In genomic region chr14:35339761-35340406, GRCh38 we compare ENCODE assay signal across 8 cellular contexts. TPM values are rescaled to one million over a fixed set of nuclear protein-coding genes. Genes with fewer than 3 reads are reported as not detected.
A peak's percentile ranks its signal among the peaks of the same experiment; 100 is the strongest.
DNase-seq lines count a peak whose midpoint lies in the region; ATAC-seq, FAIRE-seq and TF ChIP-seq lines count a peak whose summit lies in the region.

No MANE protein-coding gene starts in this region.

- no peaks in the 10 kb centered on the region for H3K36me3 Mint-ChIP-seq in activated T-helper 17 cell treated with anti-CD3 and anti-CD28 coated beads, Interleukin-2, amount 50 U/mL, for 72 hours (ENCODE audit: low read depth)

- H3K4me3 Mint-ChIP-seq in activated T-helper 17 cell treated with anti-CD3 and anti-CD28 coated beads, Interleukin-2, amount 50 U/mL, for 72 hours = no peak overlapping the region

- peak overlapping the region; percentile 24 to 47 for H3K4me3 ChIP-seq in neutrophil (ENCODE audit: low read depth in 1 of 2, low read length in 1 of 2)

- peak overlapping the region; percentile 80 for H3K27ac ChIP-seq in neutrophil

- H3K9me3 Mint-ChIP-seq in activated T-helper 17 cell treated with anti-CD3 and anti-CD28 coated beads, Interleukin-2, amount 50 U/mL, for 72 hours = no peaks in the 10 kb centered on the region

- no peak overlapping the region for H3K27ac Mint-ChIP-seq in activated T-helper 17 cell treated with anti-CD3 and anti-CD28 coated beads, Interleukin-2, amount 50 U/mL, for 72 hours

- no peaks in the 10 kb centered on the region for H3K36me3 ChIP-seq in neutrophil

- FAIRE-seq in GM12891 (lab: Jason Lieb, UNC) = peak; percentile 48

- H3K27me3 ChIP-seq in neutrophil = no peaks in the 10 kb centered on the region

- no peak for TF ChIP-seq POLR2A in GM12891 (IDR thresholded peaks at IDR 0.05; ENCODE audit: low read depth, low read length)

- no peaks in the 10 kb centered on the region for H3K4me1 Mint-ChIP-seq in activated T-helper 17 cell treated with anti-CD3 and anti-CD28 coated beads, Interleukin-2, amount 50 U/mL, for 72 hours

- no peaks in the 10 kb centered on the region for H3K27me3 Mint-ChIP-seq in activated T-helper 17 cell treated with anti-CD3 and anti-CD28 coated beads, Interleukin-2, amount 50 U/mL, for 72 hours

- H3K9me3 ChIP-seq in neutrophil = no peaks in the 10 kb centered on the region

- DNase-seq in GM12891 (ENCODE audit: insufficient read length, low spot score) (no peak), sciatic nerve (ENCODE audit: low spot score) (no peak)

- ATAC-seq in HG03025 (IDR thresholded peaks at IDR 0.05; ENCODE audit: low FRiP score, unreplicated experiment) (peak; percentile 43), HG02870 (IDR thresholded peaks at IDR 0.05; ENCODE audit: unreplicated experiment) (no peak), HG03378 (IDR thresholded peaks at IDR 0.05; ENCODE audit: unreplicated experiment) (no peak), HG03280 (IDR thresholded peaks at IDR 0.05; ENCODE audit: unreplicated experiment) (no peak), sciatic nerve (no peak)
- ATAC-seq in activated T-helper 17 cell treated with anti-CD3 and anti-CD28 coated beads, Interleukin-2, amount 50 U/mL, for 72 hours (replicated peaks) = peak; percentile 49

- TF ChIP-seq CTCF in neutrophil (IDR thresholded peaks at IDR 0.05) = no peak

- peaks cover 82 to 89% of the 10 kb centered on the region in 2 experiments for H3K4me1 ChIP-seq in neutrophil (ENCODE audit: control insufficient read depth in 1 of 2, insufficient read depth in 1 of 2, low read depth in 1 of 2, low read length in 1 of 2)

- intact Hi-C loops in sciatic nerve (cut with DNase I) = loop anchor here (5.0 kb wide), 1 partner anchor 62 kb away; the partner anchor contains the start of gene NFKBIA

TF ChIP-seq in GM12891, 5 proteins besides CTCF, POLR2A, EP300 and RAD21:
- TF ChIP-seq POLR2AphosphoS5 (IDR thresholded peaks at IDR 0.05; ENCODE audit: low read depth, low read length) = no peak
- no peak for TF ChIP-seq PAX5 (IDR thresholded peaks at IDR 0.05; ENCODE audit: insufficient read depth, low read length, severe bottlenecking)
- TF ChIP-seq SPI1 (IDR thresholded peaks at IDR 0.05; ENCODE audit: low read depth, low read length) = peak; percentile 57

RNA-seq across cellular contexts. Expression of gene PSMA6, which starts 47.7 kb away (rescaled TPM):
- 354 TPM for polyA plus RNA-seq in GM12891 (2012; ENCODE audit: low read depth, missing spikeins)
- total RNA-seq in activated T-helper 17 cell treated with anti-CD3 and anti-CD28 coated beads, Interleukin-2, amount 50 U/mL, for 72 hours = 100 to 1,000 TPM; 295 to 386 TPM
- total RNA-seq in sciatic nerve = 103 TPM

Comparison
In these comparisons a context has a peak if more than half of its experiments do, and no peak if none do; other contexts are left out.
1. ATAC-seq: peak in HG03025 (single experiment) and activated T-helper 17 cell treated with anti-CD3 and anti-CD28 coated beads, Interleukin-2, amount 50 U/mL, for 72 hours (single experiment); none in HG02870 (single experiment), HG03378 (single experiment), HG03280 (single experiment) and sciatic nerve (single experiment).